8 cellular contexts compared by ENCODE assay signal in genomic region chr1:227734858-227735780, GRCh38. TPM values are rescaled to one million over a fixed set of nuclear protein-coding genes. Genes with fewer than 3 reads are reported as not detected.
DNase-seq lines count a peak whose midpoint lies in the region; ATAC-seq and TF ChIP-seq lines count a peak whose summit lies in the region.

JMJD4 (minus strand) TSS chr1:227735302; CDS start chr1:227735273, 29 bp downstream.
SNAP47 (plus strand) TSS chr1:227735435; CDS start chr1:227747737, 12,302 bp downstream.

- H3K9me1 ChIP-seq in IMR-90 (ENCODE audit: insufficient read depth, low read length): peaks cover 12% of the 10 kb centered on the region; the same call in 1 of the 2 replicates

- peak within 1 kb of the TSS; percentile 95 for H2BK5ac ChIP-seq in IMR-90 (ENCODE audit: low read depth, low read length, poor library complexity, severe bottlenecking)

- H3K79me2 ChIP-seq in PC-3 (ENCODE audit: low read length): peaks cover 80% of the 10 kb centered on the region

- in situ Hi-C loops in IMR-90 (cut with MboI; ENCODE audit: low sequenced_read_pairs): no loop called here

- H3K4me1 ChIP-seq in IMR-90 (ENCODE audit: control insufficient read depth, insufficient read depth, low read length) (peaks cover 9% of the 10 kb centered on the region; the same call in 1 of the 2 replicates), PC-3 (ENCODE audit: insufficient read depth, low read length) (peaks cover 22% of the 10 kb centered on the region), mucosa of rectum (ENCODE audit: control insufficient read depth in 2 of 2, insufficient read depth in 2 of 2, low read length in 2 of 2) (peaks cover 15 to 24% of the 10 kb centered on the region in 2 donors)

- CTCF ChIA-PET in IMR-90 (lab: Yijun Ruan, JAX): interaction anchor here (0.6 kb wide), 1 partner anchor 39 kb away, joined by 3 read pairs; no protein-coding TSS in a partner anchor
- CTCF ChIA-PET in PC-3 (lab: Charles Lee): no interaction called here

- H4K8ac ChIP-seq in IMR-90 (ENCODE audit: low read depth in 2 of 2, low read length in 2 of 2): peak within 1 kb of the TSS; percentile 75 to 93; a peak in 3 of 4 replicates

- H3K9me3 ChIP-seq in IMR-90 (ENCODE audit: control insufficient read depth, insufficient read depth, low read length): no peaks in the 10 kb centered on the region
- no peaks in the 10 kb centered on the region for H3K9me3 ChIP-seq in PC-3 (ENCODE audit: low read length)
- no peaks in the 10 kb centered on the region for H3K9me3 ChIP-seq in mucosa of rectum (ENCODE audit: control insufficient read depth in 2 of 2, low read length in 2 of 2)

- POLR2A ChIA-PET in IMR-90 (lab: Charles Lee; ENCODE audit: unreplicated experiment) (interaction anchor here (0.5 to 0.7 kb wide), 2 partner anchors 23 to 723 kb away, joined by 3 to 9 read pairs; no protein-coding TSS in a partner anchor), PC-3 (lab: Charles Lee; ENCODE audit: unreplicated experiment) (interaction anchor here (0.7 kb wide), 1 partner anchor 53 kb away, joined by 24 read pairs; no protein-coding TSS in a partner anchor)

- H4K5ac ChIP-seq in IMR-90 (ENCODE audit: low read depth, low read length): peak within 1 kb of the TSS; percentile 76

- H4K20me1 ChIP-seq in IMR-90 (ENCODE audit: insufficient read depth, low read length) (peaks cover 8% of the 10 kb centered on the region), PC-3 (ENCODE audit: low read length) (peaks cover 6% of the 10 kb centered on the region; the same call in 1 of the 2 replicates)

- H3K9me2 ChIP-seq in PC-3 (replicated peaks; ENCODE audit: low read length): no peaks in the 10 kb centered on the region

- H2AK5ac ChIP-seq in IMR-90 (ENCODE audit: low read depth, low read length): peak within 1 kb of the TSS; percentile 76

- TF ChIP-seq POLR2A in IMR-90 (IDR thresholded peaks at IDR 0.05; ENCODE audit: low read depth, low read length): peak; percentile 37; the same call in 1 of the 2 replicates

- dilution Hi-C loops in IMR-90 (cut with HindIII; ENCODE audit: low sequenced_read_pairs, unreplicated experiment): no loop called here

- H3K56ac ChIP-seq in IMR-90 (ENCODE audit: extremely low read depth, insufficient read depth, low read length): peak within 1 kb of the TSS; percentile 56

- H3K27ac ChIP-seq in IMR-90 (ENCODE audit: insufficient read depth, low read length) (peak within 1 kb of the TSS; percentile 91), PC-3 (ENCODE audit: low read length) (peak within 1 kb of the TSS; percentile 22), mucosa of rectum (ENCODE audit: low read depth in 2 of 2, low read length in 2 of 2) (peak within 1 kb of the TSS; percentile 72)

- H3K18ac ChIP-seq in IMR-90 (ENCODE audit: low read depth, low read length): peak within 1 kb of the TSS; percentile 8; the same call in 1 of the 2 replicates

- no peak for TF ChIP-seq RAD21 in IMR-90 (IDR thresholded peaks at IDR 0.05; ENCODE audit: low read length)

- H4K91ac ChIP-seq in IMR-90 (ENCODE audit: insufficient read depth, low read depth, low read length): peak within 1 kb of the TSS; percentile 71

- H3K4me2 ChIP-seq in IMR-90 (ENCODE audit: low read depth, low read length) (peak within 1 kb of the TSS; percentile 99), PC-3 (ENCODE audit: low read length) (peak within 1 kb of the TSS; percentile 86)

- H3K23ac ChIP-seq in IMR-90 (ENCODE audit: low read depth, low read length): peak within 1 kb of the TSS; percentile 84

- H3K36me3 ChIP-seq in IMR-90 (ENCODE audit: control insufficient read depth, insufficient read depth, low read length) (peaks cover 20% of the 10 kb centered on the region; the same call in 1 of the 2 replicates), PC-3 (ENCODE audit: low read depth, low read length) (peaks cover 25% of the 10 kb centered on the region), mucosa of rectum (ENCODE audit: control insufficient read depth in 2 of 2, insufficient read depth in 2 of 2, low read length in 2 of 2) (peaks cover 4 to 11% of the 10 kb centered on the region in 2 donors)

- intact Hi-C loops in IMR-90 (cut with micrococcal nuclease): loop anchor here (2.0 kb wide), 2 partner anchors 24 to 54 kb away; no protein-coding TSS in a partner anchor
- intact Hi-C loops in PC-3 (cut with micrococcal nuclease): loop anchor here (2.0 kb wide), 2 partner anchors 24 to 54 kb away; no protein-coding TSS in a partner anchor

- H3K27me3 ChIP-seq in IMR-90 (ENCODE audit: control insufficient read depth, insufficient read depth, low read length) (no peaks in the 10 kb centered on the region), PC-3 (ENCODE audit: low read length) (no peaks in the 10 kb centered on the region), mucosa of rectum (ENCODE audit: control insufficient read depth in 2 of 2, insufficient read depth in 2 of 2, low read length in 2 of 2) (no peaks in the 10 kb centered on the region)

- BruUV-seq in IMR-90 (replicated peaks; lab: Mats Ljungman, UMichigan) (no TSS peak), PC-3 (replicated peaks; lab: Mats Ljungman, UMichigan) (no TSS peak)

- no peak for TF ChIP-seq CTCF in IMR-90 (conservative IDR thresholded peaks at IDR 0.05; ENCODE audit: low read depth, low read length)
- TF ChIP-seq CTCF in PC-3 (conservative IDR thresholded peaks at IDR 0.05; ENCODE audit: low read depth, low read length): no peak
- no peak for TF ChIP-seq CTCF in epithelial cell of proximal tubule (conservative IDR thresholded peaks at IDR 0.05; ENCODE audit: low read depth, low read length)

- H2AK9ac ChIP-seq in IMR-90 (replicated peaks; ENCODE audit: low read depth, low read length, poor library complexity): peak within 1 kb of the TSS; percentile 96

- H2BK15ac ChIP-seq in IMR-90 (ENCODE audit: low read depth, low read length): no peak within 1 kb of the TSS; the same call in 2 of the 3 replicates

- peak within 1 kb of the TSS; percentile 64 for H3K14ac ChIP-seq in IMR-90 (replicated peaks; ENCODE audit: low read depth, low read length)

- no peak within 1 kb of the TSS for H2BK20ac ChIP-seq in IMR-90 (ENCODE audit: low read depth, low read length)

- H2AFZ ChIP-seq in IMR-90 (replicated peaks; ENCODE audit: low read length, poor library complexity) (peak within 1 kb of the TSS; percentile 98), PC-3 (ENCODE audit: low read length) (peak within 1 kb of the TSS; percentile 87)

- H3K4ac ChIP-seq in IMR-90 (ENCODE audit: low read depth, low read length): peak within 1 kb of the TSS; percentile 71

- DNase-seq in DMS 273 treated with DMSO at 0.1 percent for 48 hours (lab: John Stamatoyannopoulos, UW): peak; percentile 69
- peak; percentile 90 for DNase-seq in IMR-90
- DNase-seq in PC-3: peak; percentile 99
- DNase-seq in activated T-cell treated with anti-CD3 and anti-CD28 coated beads for 48 hours (ENCODE audit: low read depth): peak; percentile 95
- DNase-seq in epithelial cell of proximal tubule (ENCODE audit: low read depth): peak; percentile 39
- peak; percentile 79 to 83 for DNase-seq in stimulated activated CD8-positive, alpha-beta memory T cell treated with anti-CD3 and anti-CD28 coated beads, Interleukin-4, amount 100 ng/mL, for 4 hours (ENCODE audit: low read depth in 2 of 2, low spot score in 1 of 2)

- peak within 1 kb of the TSS; percentile 86 for H3K9ac ChIP-seq in IMR-90 (ENCODE audit: low read depth, low read length)
- peak within 1 kb of the TSS; percentile 91 for H3K9ac ChIP-seq in PC-3 (ENCODE audit: low read length)
- peak within 1 kb of the TSS; percentile 81 to 85 for H3K9ac ChIP-seq in mucosa of rectum (ENCODE audit: low read depth in 1 of 2, low read length in 2 of 2)

- H3K4me3 ChIP-seq in IMR-90 (ENCODE audit: insufficient read depth, low read depth, low read length) (peak within 1 kb of the TSS; percentile 94), PC-3 (ENCODE audit: low read length) (peak within 1 kb of the TSS; percentile 80), epithelial cell of proximal tubule (ENCODE audit: low read depth, low read length) (peak within 1 kb of the TSS; percentile 94), mucosa of rectum (ENCODE audit: low read length in 2 of 2) (peak within 1 kb of the TSS; percentile 87 to 90)

- no peaks in the 10 kb centered on the region for H3F3A ChIP-seq in PC-3 (ENCODE audit: low read length, unreplicated experiment)

- peak; percentile 92 for ATAC-seq in GM21529 (IDR thresholded peaks at IDR 0.05; ENCODE audit: unreplicated experiment)
- ATAC-seq in IMR-90 (ENCODE audit: low read depth): peak; percentile 95
- peak; percentile 89 for ATAC-seq in PC-3

- H3K79me1 ChIP-seq in IMR-90 (ENCODE audit: low read depth in 1 of 2, low read length in 2 of 2): peaks cover 28 to 60% of the 10 kb centered on the region in 2 experiments

- H2BK120ac ChIP-seq in IMR-90 (ENCODE audit: low read depth, low read length): no peak within 1 kb of the TSS

- WGBS in IMR-90 (ENCODE audit: extremely low coverage in 2 of 2, insufficient read length in 1 of 2), 2 experiments: 0% methylated on average over 38 of the region's 104 CpGs; no CpG with 5 or more reads in 1 of the 2 experiments

TF ChIP-seq in IMR-90, 13 proteins besides CTCF, POLR2A, EP300 and RAD21 (continues in another document):
- TF ChIP-seq MXI1 (IDR thresholded peaks at IDR 0.05; ENCODE audit: borderline replicate concordance, low read depth, low read length): peak; percentile 71; the same call in 1 of the 2 replicates
- TF ChIP-seq BHLHE40 (IDR thresholded peaks at IDR 0.05; ENCODE audit: low read depth, low read length): peak; percentile 84
- peak; percentile 81; the same call in 1 of the 2 replicates for TF ChIP-seq MAZ (IDR thresholded peaks at IDR 0.05; ENCODE audit: borderline replicate concordance, low read depth, low read length)

RNA-seq across cellular contexts. Expression of gene JMJD4, which starts in this region (rescaled TPM):
- total RNA-seq in IMR-90 (2012; rRNA removed) (26.7 and 28.5 TPM in 2 replicates), PC-3 (2014; rRNA removed) (80.5 and 87.8 TPM in 2 replicates), epithelial cell of proximal tubule (13.5 and 28.2 TPM in 2 replicates)
- polyA plus RNA-seq in IMR-90 (2012; rRNA removed): 23.5 and 24.6 TPM in 2 replicates
- polyA plus RNA-seq in IMR-90 (2012; cell fraction: cytosol; rRNA removed): 15.0 and 26.0 TPM in 2 replicates
- 26.9 and 58.9 TPM in 2 replicates for polyA plus RNA-seq in IMR-90 (2012; cell fraction: nucleus; rRNA removed; ENCODE audit: low replicate concordance)

RNA-seq across cellular contexts. Expression of gene SNAP47, which starts in this region (rescaled TPM):
- total RNA-seq in IMR-90 (2012; rRNA removed): 65.3 and 72.9 TPM in 2 replicates
- polyA plus RNA-seq in IMR-90 (2012; rRNA removed): 39.4 and 39.5 TPM in 2 replicates
- polyA plus RNA-seq in IMR-90 (2012; cell fraction: cytosol; rRNA removed): 46.6 and 52.1 TPM in 2 replicates
- 28.6 and 37.2 TPM in 2 replicates for polyA plus RNA-seq in IMR-90 (2012; cell fraction: nucleus; rRNA removed; ENCODE audit: low replicate concordance)
- total RNA-seq in PC-3 (2014; rRNA removed): 123 and 145 TPM in 2 replicates
- total RNA-seq in epithelial cell of proximal tubule: 36.3 and 40.7 TPM in 2 replicates

Comparison
In these comparisons a context has a peak if more than half of its experiments do, and no peak if none do; other contexts are left out.
1. Peak in every context shown above with its lines: DNase-seq, ATAC-seq, H3K4me3 ChIP-seq and H3K27ac ChIP-seq.
2. DNase-seq: peak in every context shown above with its lines; median percentile 99 in PC-3; 95 in activated T-cell treated with anti-CD3 and anti-CD28 coated beads for 48 hours; 90 in IMR-90; 81 in stimulated activated CD8-positive, alpha-beta memory T cell treated with anti-CD3 and anti-CD28 coated beads, Interleukin-4, amount 100 ng/mL, for 4 hours; 69 in DMS 273 treated with DMSO at 0.1 percent for 48 hours; 39 in epithelial cell of proximal tubule.
3. H3K27ac ChIP-seq: peak in every context shown above with its lines; median percentile 91 in IMR-90; 72 in mucosa of rectum; 22 in PC-3.